Comparison of ENCODE assay signal across 11 cellular contexts in the genomic region with DNA sequence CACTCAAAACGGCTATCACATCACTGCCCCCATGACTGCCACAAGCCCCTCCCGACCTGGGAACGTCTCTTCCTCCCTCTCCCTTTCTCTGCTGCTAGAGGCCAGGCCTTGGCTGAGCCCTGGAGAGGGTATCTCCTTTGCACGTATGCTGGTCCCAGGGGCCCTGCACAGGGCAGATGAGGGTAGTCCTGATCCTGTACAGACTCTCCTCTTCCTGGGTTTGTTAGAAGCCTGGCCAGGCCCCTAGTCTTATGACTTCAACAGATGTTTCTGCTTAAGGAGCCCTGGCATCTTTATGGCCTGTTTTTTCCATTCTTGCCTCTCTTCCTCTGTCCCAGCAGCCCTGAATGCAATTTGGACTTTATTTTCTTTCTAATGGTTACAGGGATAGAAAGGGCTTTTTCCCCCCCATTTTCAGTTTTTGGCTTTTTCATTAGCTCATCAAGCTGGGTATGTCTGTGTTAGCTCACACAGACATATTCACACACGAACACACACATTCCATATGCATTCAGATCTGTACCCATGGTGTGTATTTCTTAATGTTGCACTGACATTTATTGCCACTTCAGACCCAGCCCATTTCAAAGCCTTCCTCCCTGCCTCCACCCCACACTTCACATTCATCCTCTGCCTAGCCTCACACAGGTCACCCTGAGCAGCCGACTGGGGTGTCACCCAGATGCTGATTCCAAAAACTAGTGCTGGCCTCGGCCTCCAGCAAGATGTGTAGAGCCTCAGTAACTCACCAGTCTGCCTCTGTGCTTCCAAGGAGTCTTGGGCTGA.
A peak's percentile ranks its signal among the peaks of the same experiment; 100 is the strongest.
DNase-seq lines count a peak whose midpoint lies in the region; ATAC-seq and TF ChIP-seq lines count a peak whose summit lies in the region.
"Had no signal": no experiment of that assay in that cellular context is flagged by ENCODE, and none has a peak within 500 bp of the region (broad histone marks: within the 10 kb centered on the region; RNA-seq: fewer than 3 reads in every experiment).

No MANE protein-coding gene starts in this region.

- no peak overlapping the region for H3K4me3 ChIP-seq in HFF-Myc (replicated peaks; ENCODE audit: low read depth, low read length)
- no peak overlapping the region for H3K4me3 ChIP-seq in mesodermal cell (ENCODE audit: extremely low read depth, insufficient read depth, low read length, poor library complexity, severe bottlenecking)
- H3K4me3 ChIP-seq in testis, result no peak overlapping the region
- H3K4me3 ChIP-seq in Karpas-422 (ENCODE audit: low read length), result no peak overlapping the region
- H3K4me3 ChIP-seq in PC-3 (ENCODE audit: low read length), result no peak overlapping the region
- H3K4me3 ChIP-seq: thoracic aorta had no signal

- H3K4me2 ChIP-seq in Karpas-422 (ENCODE audit: low read depth, low read length, poor library complexity, severe bottlenecking) (no peak overlapping the region), PC-3 (ENCODE audit: low read length) (no peak overlapping the region)

- peak; percentile 91 for DNase-seq in HFF-Myc (ENCODE audit: extremely low read depth, low read depth)
- DNase-seq in epidermal melanocyte (ENCODE audit: insufficient read length, low spot score), result peak; percentile 49
- peak; percentile 78 for DNase-seq in testis
- DNase-seq in cerebellum (ENCODE audit: low spot score), result no peak
- no peak for DNase-seq in Karpas-422
- no peak for DNase-seq in HUDEP-2 (lab: John Stamatoyannopoulos, UW; ENCODE audit: unreplicated experiment in 76 of 76)
- no peak for DNase-seq in PC-3
- DNase-seq: activated CD4-positive, alpha-beta T cell treated with anti-CD3 and anti-CD28 coated beads for 4 hours; NCI-H1105 had no signal

- H3K9ac ChIP-seq in Karpas-422 (ENCODE audit: low read length), result no peak overlapping the region
- no peak overlapping the region for H3K9ac ChIP-seq in PC-3 (ENCODE audit: low read length)

- ATAC-seq in PC-3, result no peak

- H3K36me3 ChIP-seq in mesodermal cell (ENCODE audit: control insufficient read depth, insufficient read depth, low read length), result no peaks in the 10 kb centered on the region
- no peaks in the 10 kb centered on the region for H3K36me3 ChIP-seq in testis (ENCODE audit: low read depth, missing control alignments)
- H3K36me3 ChIP-seq in Karpas-422 (ENCODE audit: insufficient read depth, low read length), result no peaks in the 10 kb centered on the region
- no peaks in the 10 kb centered on the region for H3K36me3 ChIP-seq in PC-3 (ENCODE audit: low read depth, low read length)
- H3K36me3 ChIP-seq: thoracic aorta had no signal

- H3K9me3 ChIP-seq in mesodermal cell (ENCODE audit: control insufficient read depth, low read length) (no peaks in the 10 kb centered on the region), testis (no peaks in the 10 kb centered on the region), Karpas-422 (ENCODE audit: low read length) (no peaks in the 10 kb centered on the region), PC-3 (ENCODE audit: low read length) (no peaks in the 10 kb centered on the region)
- H3K9me3 ChIP-seq: thoracic aorta had no signal

- H3F3A ChIP-seq in PC-3 (ENCODE audit: low read length, unreplicated experiment), result no peaks in the 10 kb centered on the region

- H3K27ac ChIP-seq in mesodermal cell (ENCODE audit: low read depth, low read length, severe bottlenecking), result peak overlapping the region; percentile 86
- H3K27ac ChIP-seq in testis, result peak overlapping the region; percentile 52 to 68
- H3K27ac ChIP-seq in Karpas-422 (ENCODE audit: low read length), result no peak overlapping the region
- no peak overlapping the region for H3K27ac ChIP-seq in PC-3 (ENCODE audit: low read length)

- 54 to 74% methylated on average over 4 to 6 of the region's 7 CpGs for WGBS in mesodermal cell (ENCODE audit: insufficient coverage in 2 of 2), 2 experiments
- 43 to 50% methylated on average over 6 to 7 of the region's 7 CpGs for WGBS in testis, 2 donors

- H3K4me1 ChIP-seq in mesodermal cell (ENCODE audit: control insufficient read depth, insufficient read depth, low read length, poor library complexity, severe bottlenecking) (peaks cover 57% of the 10 kb centered on the region), testis (peaks cover 15% of the 10 kb centered on the region), Karpas-422 (ENCODE audit: low read length) (no peaks in the 10 kb centered on the region), PC-3 (ENCODE audit: insufficient read depth, low read length) (peaks cover 5% of the 10 kb centered on the region)

- no peaks in the 10 kb centered on the region for H4K20me1 ChIP-seq in Karpas-422 (ENCODE audit: insufficient read depth, low read depth, low read length)
- H4K20me1 ChIP-seq in PC-3 (ENCODE audit: low read length), result no peaks in the 10 kb centered on the region

- H2AFZ ChIP-seq in Karpas-422 (ENCODE audit: low read length), result no peak overlapping the region
- no peak overlapping the region for H2AFZ ChIP-seq in PC-3 (ENCODE audit: low read length)

- no peak for TF ChIP-seq POLR2A in testis (IDR thresholded peaks at IDR 0.05)

- H3K79me2 ChIP-seq in Karpas-422 (ENCODE audit: low read length) (no peaks in the 10 kb centered on the region), PC-3 (ENCODE audit: low read length) (no peaks in the 10 kb centered on the region)

- H3K27me3 ChIP-seq in testis (no peaks in the 10 kb centered on the region), Karpas-422 (ENCODE audit: low read length) (no peaks in the 10 kb centered on the region), PC-3 (ENCODE audit: low read length) (no peaks in the 10 kb centered on the region)

- POLR2A ChIA-PET in PC-3 (lab: Charles Lee; ENCODE audit: unreplicated experiment), result no interaction called here

- TF ChIP-seq CTCF in HFF-Myc (IDR thresholded peaks at IDR 0.05; ENCODE audit: low read depth, low read length, missing control alignments) (no peak), testis (IDR thresholded peaks at IDR 0.05) (no peak), PC-3 (conservative IDR thresholded peaks at IDR 0.05; ENCODE audit: low read depth, low read length) (no peak)

- intact Hi-C loops in testis (cut with DNase I; ENCODE audit: low total_unique reads), result no loop called here
- intact Hi-C loops in PC-3 (cut with micrococcal nuclease), result no loop called here

- H3K9me2 ChIP-seq in Karpas-422 (replicated peaks; ENCODE audit: insufficient read depth, low read length) (no peaks in the 10 kb centered on the region), PC-3 (replicated peaks; ENCODE audit: low read length) (no peaks in the 10 kb centered on the region)

- no TSS peak for BruUV-seq in PC-3 (replicated peaks; lab: Mats Ljungman, UMichigan)

- CTCF ChIA-PET in PC-3 (lab: Charles Lee), result no interaction called here

Comparison
In these comparisons a context has a peak if more than half of its experiments do, and no peak if none do; other contexts are left out.
1. DNase-seq: peak in HFF-Myc (single experiment), epidermal melanocyte (single experiment) and testis (single experiment); none in cerebellum (single experiment), Karpas-422 (single experiment), HUDEP-2 (0 of 76) and PC-3 (single experiment).
2. H3K27ac ChIP-seq: peak in mesodermal cell (single experiment) and testis (2 of 2); none in Karpas-422 (single experiment) and PC-3 (single experiment).